In genomic region chr5:158676642-158677489, GRCh38 we compare ENCODE assay signal across 1 cellular context.
TF ChIP-seq lines count a peak whose summit lies in the region.

No MANE protein-coding gene starts in this region.

TF ChIP-seq in H1, 55 proteins besides CTCF, POLR2A, EP300 and RAD21 (continued from another document):
- TF ChIP-seq RXRA (IDR thresholded peaks at IDR 0.05; ENCODE audit: insufficient read depth, low read depth, low read length) (no peak), BACH1 (IDR thresholded peaks at IDR 0.05; ENCODE audit: low read length) (no peak)
